ENCODE assay signal across 12 cellular contexts in the genomic region with DNA sequence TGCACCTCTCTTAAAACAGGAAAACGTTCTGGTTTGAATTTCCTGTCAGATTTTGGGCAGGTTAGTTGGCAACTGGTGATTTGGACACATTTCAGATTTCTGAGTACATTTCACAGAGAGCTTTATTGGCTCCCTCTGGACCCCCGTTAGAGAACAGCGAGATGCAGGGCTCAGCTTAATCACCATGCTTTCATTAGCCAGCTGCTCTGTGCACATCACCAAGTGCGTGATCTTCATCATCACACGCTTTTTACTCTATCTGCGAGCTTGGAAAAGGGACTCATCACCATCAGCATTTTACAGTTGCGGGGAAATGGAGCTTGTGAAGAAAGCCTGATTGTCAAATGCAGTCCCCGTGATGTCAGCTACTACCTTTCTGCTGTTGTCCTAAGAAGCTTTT.
DNase-seq lines count a peak whose midpoint lies in the region; ATAC-seq, FAIRE-seq and TF ChIP-seq lines count a peak whose summit lies in the region.
"Had no signal": no experiment of that assay in that cellular context is flagged by ENCODE, and none has a peak within 500 bp of the region (broad histone marks: within the 10 kb centered on the region; RNA-seq: fewer than 3 reads in every experiment).

No MANE protein-coding gene starts in this region.

- H3K36me3 ChIP-seq in PC-3 (ENCODE audit: low read depth, low read length) (no peaks in the 10 kb centered on the region), endothelial cell of umbilical vein (ENCODE audit: control insufficient read depth in 2 of 2, extremely low read depth in 1 of 2, insufficient read depth in 2 of 2, low read length in 2 of 2) (no peaks in the 10 kb centered on the region)
- H3K36me3 ChIP-seq: MG63, neutrophil had no signal

- POLR2A ChIA-PET in activated CD4-positive, alpha-beta T cell treated with anti-CD3 and anti-CD28 coated beads, Interleukin-2, amount 10 ng/mL, durations not matched to agents 7 days and 5 days (lab: Charles Lee), result no interaction called here
- POLR2A ChIA-PET in PC-3 (lab: Charles Lee; ENCODE audit: unreplicated experiment), result no interaction called here
- POLR2A ChIA-PET in endothelial cell of umbilical vein (lab: Charles Lee), result no interaction called here

- H3K79me2 ChIP-seq in PC-3 (ENCODE audit: low read length), result no peaks in the 10 kb centered on the region
- no peaks in the 10 kb centered on the region for H3K79me2 ChIP-seq in endothelial cell of umbilical vein (ENCODE audit: control insufficient read depth, insufficient read depth, low read length)

- no peak for FAIRE-seq in endothelial cell of umbilical vein (lab: Jason Lieb, UNC)

- H3K4me1 ChIP-seq in PC-3 (ENCODE audit: insufficient read depth, low read length), result peaks cover 52% of the 10 kb centered on the region
- H3K4me1 ChIP-seq in endothelial cell of umbilical vein (ENCODE audit: control insufficient read depth, extremely low read depth, insufficient read depth, low read length), result peaks cover 57% of the 10 kb centered on the region

- H3K9me2 ChIP-seq in PC-3 (replicated peaks; ENCODE audit: low read length), result no peaks in the 10 kb centered on the region

- H3K9me1 ChIP-seq in endothelial cell of umbilical vein (replicated peaks; ENCODE audit: control insufficient read depth, extremely low read depth, insufficient read depth, low read length), result no peaks in the 10 kb centered on the region

- H3K27me3 ChIP-seq in PC-3 (ENCODE audit: low read length) (no peaks in the 10 kb centered on the region), endothelial cell of umbilical vein (ENCODE audit: control insufficient read depth in 2 of 2, insufficient read depth in 2 of 2, low read length in 2 of 2) (no peaks in the 10 kb centered on the region)
- H3K27me3 ChIP-seq: MG63 had no signal

- peak overlapping the region; percentile 20 for H3K4me3 Mint-ChIP-seq in activated CD4-positive, alpha-beta T cell treated with anti-CD3 and anti-CD28 coated beads, Interleukin-2, amount 10 ng/mL, durations not matched to agents 7 days and 5 days
- H3K4me3 Mint-ChIP-seq in stimulated activated naive CD8-positive, alpha-beta T cell treated with anti-CD3 and anti-CD28 coated beads, Interleukin-15, amount 100 ng/mL, for 72 hours, result peak overlapping the region; percentile 59 to 66
- H3K4me3 Mint-ChIP-seq in nephron progenitor cell, result no peak overlapping the region

- H3K4me2 ChIP-seq in PC-3 (ENCODE audit: low read length), result 0 out of 2 replicates have a peak overlapping the region, but pooled peaks have one; percentile 51
- H3K4me2 ChIP-seq in endothelial cell of umbilical vein (ENCODE audit: insufficient read depth, low read length), result no peak overlapping the region

- no peaks in the 10 kb centered on the region for H3K9me3 ChIP-seq in PC-3 (ENCODE audit: low read length)
- no peaks in the 10 kb centered on the region for H3K9me3 ChIP-seq in endothelial cell of umbilical vein (replicated peaks; ENCODE audit: control insufficient read depth, insufficient read depth, low read length)
- H3K9me3 ChIP-seq: neutrophil had no signal

- no peaks in the 10 kb centered on the region for H4K20me1 ChIP-seq in PC-3 (ENCODE audit: low read length)
- H4K20me1 ChIP-seq in endothelial cell of umbilical vein (replicated peaks; ENCODE audit: control insufficient read depth, extremely low read depth, insufficient read depth, low read length), result no peaks in the 10 kb centered on the region

- peaks cover 11% of the 10 kb centered on the region for H3K36me3 Mint-ChIP-seq in activated CD4-positive, alpha-beta T cell treated with anti-CD3 and anti-CD28 coated beads, Interleukin-2, amount 10 ng/mL, durations not matched to agents 7 days and 5 days (ENCODE audit: low read depth)
- H3K36me3 Mint-ChIP-seq in nephron progenitor cell (ENCODE audit: low read depth), result no peaks in the 10 kb centered on the region

- peak overlapping the region; percentile 67 for H3K27ac Mint-ChIP-seq in activated CD4-positive, alpha-beta T cell treated with anti-CD3 and anti-CD28 coated beads, Interleukin-2, amount 10 ng/mL, durations not matched to agents 7 days and 5 days
- peak overlapping the region in 1 of 2 donors; percentile 35 for H3K27ac Mint-ChIP-seq in stimulated activated naive CD8-positive, alpha-beta T cell treated with anti-CD3 and anti-CD28 coated beads, Interleukin-15, amount 100 ng/mL, for 72 hours
- no peak overlapping the region for H3K27ac Mint-ChIP-seq in nephron progenitor cell

- H2AFZ ChIP-seq in PC-3 (ENCODE audit: low read length), result no peak overlapping the region
- H2AFZ ChIP-seq in endothelial cell of umbilical vein (ENCODE audit: low read depth, low read length), result peak overlapping the region; percentile 66

- no TSS peak for BruUV-seq in PC-3 (replicated peaks; lab: Mats Ljungman, UMichigan)
- no TSS peak for BruUV-seq in endothelial cell of umbilical vein (replicated peaks; lab: Mats Ljungman, UMichigan)

- peaks cover 9% of the 10 kb centered on the region for H3K9me3 Mint-ChIP-seq in activated CD4-positive, alpha-beta T cell treated with anti-CD3 and anti-CD28 coated beads, Interleukin-2, amount 10 ng/mL, durations not matched to agents 7 days and 5 days
- H3K9me3 Mint-ChIP-seq in stimulated activated naive CD8-positive, alpha-beta T cell treated with anti-CD3 and anti-CD28 coated beads, Interleukin-15, amount 100 ng/mL, for 72 hours, result peaks cover 11 to 13% of the 10 kb centered on the region in 2 donors
- H3K9me3 Mint-ChIP-seq in nephron progenitor cell, result peaks cover 11% of the 10 kb centered on the region

- CTCF ChIA-PET in activated CD4-positive, alpha-beta T cell treated with anti-CD3 and anti-CD28 coated beads, Interleukin-2, amount 10 ng/mL, durations not matched to agents 7 days and 5 days (lab: Charles Lee), result interaction anchor here (0.8 to 1.6 kb wide), 6 partner anchors 9 to 295 kb away, joined by 3 to 4 read pairs (median 3); no protein-coding TSS in a partner anchor
- CTCF ChIA-PET in PC-3 (lab: Charles Lee), result no interaction called here
- CTCF ChIA-PET in endothelial cell of umbilical vein (lab: Charles Lee), result interaction anchor here (0.8 to 6.6 kb wide), 14 partner anchors 16 to 295 kb away, joined by 3 to 33 read pairs (median 4); no protein-coding TSS in a partner anchor

- TF ChIP-seq CTCF in PC-3 (conservative IDR thresholded peaks at IDR 0.05; ENCODE audit: low read depth, low read length) (no peak), endothelial cell of umbilical vein (IDR thresholded peaks at IDR 0.05; ENCODE audit: extremely low read depth in 1 of 2, insufficient read depth in 1 of 2, low read depth in 1 of 2, low read length in 2 of 2) (no peak), nephron progenitor cell (IDR thresholded peaks at IDR 0.05) (no peak)

- ATAC-seq in PC-3 (no peak), HG03108 (IDR thresholded peaks at IDR 0.05; ENCODE audit: unreplicated experiment) (no peak)
- ATAC-seq in stimulated activated naive CD8-positive, alpha-beta T cell treated with anti-CD3 and anti-CD28 coated beads, Interleukin-15, amount 100 ng/mL, for 72 hours, result no peak
- ATAC-seq: HCT116 had no signal

- dilution Hi-C loops in endothelial cell of umbilical vein (cut with MboI; ENCODE audit: extremely low pct_ligation_motif_present, low sequenced_read_pairs), result no loop called here

- H3K9ac ChIP-seq in PC-3 (ENCODE audit: low read length) (no peak overlapping the region), endothelial cell of umbilical vein (replicated peaks; ENCODE audit: extremely low read depth, insufficient read depth, low read length) (peak overlapping the region; percentile 21)

- no peaks in the 10 kb centered on the region for H3K27me3 Mint-ChIP-seq in activated CD4-positive, alpha-beta T cell treated with anti-CD3 and anti-CD28 coated beads, Interleukin-2, amount 10 ng/mL, durations not matched to agents 7 days and 5 days
- H3K27me3 Mint-ChIP-seq in stimulated activated naive CD8-positive, alpha-beta T cell treated with anti-CD3 and anti-CD28 coated beads, Interleukin-15, amount 100 ng/mL, for 72 hours, result no peaks in the 10 kb centered on the region
- no peaks in the 10 kb centered on the region for H3K27me3 Mint-ChIP-seq in nephron progenitor cell (ENCODE audit: low read depth, poor library complexity)

- DNase-seq in activated CD4-positive, alpha-beta T cell treated with anti-CD3 and anti-CD28 coated beads, Interleukin-2, amount 10 ng/mL, durations not matched to agents 7 days and 5 days, result no peak
- no peak for DNase-seq in activated CD4-positive, alpha-beta T cell treated with anti-CD3 and anti-CD28 coated beads, Interleukin-2, amount 50 U/mL, for 48 hours
- DNase-seq in PC-3, result no peak
- peak; percentile 14 for DNase-seq in endothelial cell of umbilical vein (ENCODE audit: low read depth, low spot score)
- no peak for DNase-seq in stimulated activated naive CD8-positive, alpha-beta T cell treated with anti-CD3 and anti-CD28 coated beads, Interleukin-15, amount 100 ng/mL, for 72 hours
- no peak for DNase-seq in activated gamma-delta T cell treated with Interleukin-2 at 50 U/mL for 16 hours
- DNase-seq in nephron progenitor cell, result no peak
- DNase-seq: MG63; stimulated activated CD4-positive, alpha-beta T cell treated with anti-CD3 and anti-CD28 coated beads, Interleukin-4, amount 100 ng/mL, for 24 hours had no signal

- no peak overlapping the region for H3K4me3 ChIP-seq in PC-3 (ENCODE audit: low read length)
- no peak overlapping the region for H3K4me3 ChIP-seq in endothelial cell of umbilical vein (replicated peaks in 1 of 3; ENCODE audit: insufficient read depth in 1 of 3, low read depth in 1 of 3, low read length in 3 of 3)
- H3K4me3 ChIP-seq: MG63 had no signal

- intact Hi-C loops in PC-3 (cut with micrococcal nuclease) (no loop called here), endothelial cell of umbilical vein (cut with micrococcal nuclease) (no loop called here)

- no peaks in the 10 kb centered on the region for H3F3A ChIP-seq in PC-3 (ENCODE audit: low read length, unreplicated experiment)

- H3K4me1 Mint-ChIP-seq in activated CD4-positive, alpha-beta T cell treated with anti-CD3 and anti-CD28 coated beads, Interleukin-2, amount 10 ng/mL, durations not matched to agents 7 days and 5 days, result peaks cover 55% of the 10 kb centered on the region
- peaks cover 63% of the 10 kb centered on the region for H3K4me1 Mint-ChIP-seq in stimulated activated naive CD8-positive, alpha-beta T cell treated with anti-CD3 and anti-CD28 coated beads, Interleukin-15, amount 100 ng/mL, for 72 hours
- H3K4me1 Mint-ChIP-seq in nephron progenitor cell, result peaks cover 27% of the 10 kb centered on the region

- TF ChIP-seq POLR2A in endothelial cell of umbilical vein (IDR thresholded peaks at IDR 0.05; ENCODE audit: low read depth, low read length), result no peak

- H3K27ac ChIP-seq in PC-3 (ENCODE audit: low read length) (no peak overlapping the region), endothelial cell of umbilical vein (ENCODE audit: insufficient read depth, low read depth, low read length) (peak overlapping the region; percentile 45)
- H3K27ac ChIP-seq: neutrophil had no signal

TF ChIP-seq in endothelial cell of umbilical vein, 7 proteins besides CTCF, POLR2A, EP300 and RAD21 (continues in another document):
- TF ChIP-seq, protein P1, sequence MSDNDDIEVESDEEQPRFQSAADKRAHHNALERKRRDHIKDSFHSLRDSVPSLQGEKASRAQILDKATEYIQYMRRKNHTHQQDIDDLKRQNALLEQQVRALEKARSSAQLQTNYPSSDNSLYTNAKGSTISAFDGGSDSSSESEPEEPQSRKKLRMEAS (IDR thresholded peaks at IDR 0.05; ENCODE audit: insufficient read depth, insufficient read length), result no peak
- no peak for TF ChIP-seq JUN (IDR thresholded peaks at IDR 0.05; ENCODE audit: borderline replicate concordance, insufficient read depth, insufficient read length, low read depth)
